ENCODE assay signal across 13 cellular contexts in genomic region chr3:67090472-67090871, GRCh38.
DNase-seq lines count a peak whose midpoint lies in the region; ATAC-seq, FAIRE-seq and TF ChIP-seq lines count a peak whose summit lies in the region.
"Had no signal": no experiment of that assay in that cellular context is flagged by ENCODE, and none has a peak within 500 bp of the region (broad histone marks: within the 10 kb centered on the region; RNA-seq: fewer than 3 reads in every experiment).

No MANE protein-coding gene starts in this region.

- H3K27ac ChIP-seq in brain microvascular endothelial cell (peak overlapping the region; percentile 28), keratinocyte (ENCODE audit: control insufficient read depth, insufficient read depth, low read length) (no peak overlapping the region)

- H3K4me2 ChIP-seq in keratinocyte (ENCODE audit: control insufficient read depth, extremely low read depth, insufficient read depth, low read depth, low read length): no peak overlapping the region

- no peaks in the 10 kb centered on the region for H4K20me1 ChIP-seq in keratinocyte (ENCODE audit: control insufficient read depth, extremely low read depth, insufficient read depth, low read length)

- FAIRE-seq in keratinocyte (lab: Jason Lieb, UNC): peak; percentile 36

- H2AFZ ChIP-seq in keratinocyte (ENCODE audit: control insufficient read depth, low read length): no peak overlapping the region

- dilution Hi-C loops in keratinocyte (cut with MboI; ENCODE audit: extremely low pct_ligation_motif_present, low sequenced_read_pairs): no loop called here

- no peaks in the 10 kb centered on the region for H3K4me1 ChIP-seq in keratinocyte (ENCODE audit: control insufficient read depth, extremely low read depth, insufficient read depth, low read length)

- no peaks in the 10 kb centered on the region for H3K79me2 ChIP-seq in keratinocyte (ENCODE audit: control insufficient read depth, insufficient read depth, low read length)

- H3K27me3 ChIP-seq in brain microvascular endothelial cell (replicated peaks): no peaks in the 10 kb centered on the region
- no peaks in the 10 kb centered on the region for H3K27me3 ChIP-seq in keratinocyte (ENCODE audit: control insufficient read depth, extremely low read depth, insufficient read depth, low read length)

- H3K36me3 ChIP-seq in brain microvascular endothelial cell (replicated peaks) (no peaks in the 10 kb centered on the region), keratinocyte (ENCODE audit: control insufficient read depth in 2 of 2, extremely low read depth in 1 of 2, insufficient read depth in 2 of 2, low read length in 2 of 2) (no peaks in the 10 kb centered on the region)

- ATAC-seq in HG03520 (IDR thresholded peaks at IDR 0.05; ENCODE audit: unreplicated experiment) (no peak), GM19351 (IDR thresholded peaks at IDR 0.05; ENCODE audit: unreplicated experiment) (no peak), HG02759 (IDR thresholded peaks at IDR 0.05; ENCODE audit: unreplicated experiment) (no peak)
- ATAC-seq: T-helper 17 cell had no signal

- in situ Hi-C loops in brain microvascular endothelial cell (cut with HindIII; ENCODE audit: low pct_ligation_motif_present, low sequenced_read_pairs): no loop called here

- no peak overlapping the region for H3K9ac ChIP-seq in keratinocyte (ENCODE audit: control insufficient read depth, extremely low read depth, insufficient read depth, low read length)

- TF ChIP-seq CTCF in AG09309 (IDR thresholded peaks at IDR 0.05; ENCODE audit: control insufficient read depth, insufficient read depth, low read depth, low read length, missing control alignments) (no peak), brain microvascular endothelial cell (IDR thresholded peaks at IDR 0.05; ENCODE audit: low read depth, low read length, missing control alignments) (no peak), keratinocyte (optimal IDR thresholded peaks at IDR 0.05 in 1 of 3, IDR thresholded peaks at IDR 0.05 in 1 of 3, conservative IDR thresholded peaks at IDR 0.05 in 1 of 3; ENCODE audit: extremely low read depth in 1 of 3, insufficient read depth in 2 of 3, low read length in 3 of 3) (no peak)

- DNase-seq in AG09309 (ENCODE audit: low read depth) (peak; percentile 14), HS-27A (ENCODE audit: low read depth) (peak; percentile 35), brain microvascular endothelial cell (peak; percentile 83), keratinocyte (ENCODE audit: low read depth, low spot score) (no peak), COLO829 (ENCODE audit: low spot score) (no peak)
- DNase-seq: activated gamma-delta T cell treated with Interleukin-2 at 50 U/mL for 16 hours, H7, NCI-H2107, retina, T-helper 17 cell had no signal

- H3K9me1 ChIP-seq in keratinocyte (ENCODE audit: control insufficient read depth, extremely low read depth, insufficient read depth, low read length): no peaks in the 10 kb centered on the region

- H3K4me3 ChIP-seq in AG09309 (ENCODE audit: control insufficient read depth, low read depth, low read length): no peak overlapping the region
- H3K4me3 ChIP-seq in brain microvascular endothelial cell (ENCODE audit: low read depth, low read length): no peak overlapping the region
- no peak overlapping the region for H3K4me3 ChIP-seq in keratinocyte (ENCODE audit: control insufficient read depth in 2 of 3, extremely low read depth in 1 of 3, insufficient read depth in 2 of 3, low read depth in 1 of 3, low read length in 3 of 3)

- H3K9me3 ChIP-seq in keratinocyte (ENCODE audit: control insufficient read depth, low read depth, low read length): no peaks in the 10 kb centered on the region

Comparison
In these comparisons a context has a peak if more than half of its experiments do, and no peak if none do; other contexts are left out.
1. DNase-seq: peak in AG09309 (single experiment), HS-27A (single experiment) and brain microvascular endothelial cell (single experiment); none in keratinocyte (single experiment) and COLO829 (single experiment).